Comparison of ENCODE assay signal across 8 cellular contexts in the genomic region with DNA sequence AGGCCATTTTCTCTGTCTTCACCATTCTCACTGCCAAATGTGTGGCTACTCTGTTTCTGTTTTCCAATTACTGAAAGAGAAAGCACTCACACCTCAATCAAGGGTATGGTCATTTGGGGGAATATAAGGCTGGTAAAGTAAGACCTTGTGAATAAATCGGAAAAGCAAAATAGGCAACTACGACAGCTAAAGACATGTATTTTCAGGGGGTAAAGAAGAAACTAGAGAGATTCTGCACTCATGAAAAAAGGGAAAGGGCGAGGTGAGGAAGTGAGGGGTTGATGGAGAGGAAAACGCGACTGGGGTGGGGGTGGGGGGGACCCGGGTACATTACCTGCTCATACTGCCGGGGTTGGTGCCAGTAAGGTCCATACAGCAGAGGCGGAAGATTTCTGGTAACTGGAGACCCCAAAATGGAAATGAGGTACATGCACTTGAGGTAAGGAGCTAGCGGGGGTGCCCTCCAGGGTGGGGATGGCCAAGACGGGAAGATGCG. TPM values are rescaled to one million over a fixed set of nuclear protein-coding genes. Genes with fewer than 3 reads are reported as not detected.
DNase-seq lines count a peak whose midpoint lies in the region; ATAC-seq and TF ChIP-seq lines count a peak whose summit lies in the region.

No MANE protein-coding gene starts in this region.

- TF ChIP-seq CTCF in activated B cell treated with CpG ODN at 0.5 μM for 24 hours (IDR thresholded peaks at IDR 0.05): no peak

- CTCF ChIA-PET in activated B cell treated with CpG ODN at 0.5 μM for 24 hours (lab: Charles Lee): interaction anchor here (2.2 kb wide), 1 partner anchor 19 kb away, joined by 23 read pairs; a partner anchor contains a TSS

- peak overlapping the region; percentile 87 for H3K27ac Mint-ChIP-seq in activated B cell treated with CpG ODN at 0.5 μM for 24 hours
- peak overlapping the region; percentile 90 for H3K27ac Mint-ChIP-seq in stimulated activated effector memory CD8-positive, alpha-beta T cell treated with anti-CD3 and anti-CD28 coated beads, Interleukin-12 subunit alpha, Interleukin-12 subunit beta, amount 100 ng/mL, for 72 hours

- intact Hi-C loops in activated B cell treated with CpG ODN at 0.5 μM for 24 hours (cut with micrococcal nuclease): loop anchor here (1.0 kb wide), 5 partner anchors 20 to 121 kb away; a partner anchor contains a TSS

- peaks cover 17% of the 10 kb centered on the region for H3K36me3 Mint-ChIP-seq in activated T-cell treated with anti-CD3 and anti-CD28 coated beads, Interleukin-2, amount 50 U/mL, for 4 hours (ENCODE audit: insufficient read depth)
- peaks cover 21% of the 10 kb centered on the region for H3K36me3 Mint-ChIP-seq in activated B cell treated with CpG ODN at 0.5 μM for 24 hours (ENCODE audit: low read depth)
- H3K36me3 Mint-ChIP-seq in stimulated activated effector memory CD8-positive, alpha-beta T cell treated with anti-CD3 and anti-CD28 coated beads, Interleukin-12 subunit alpha, Interleukin-12 subunit beta, amount 100 ng/mL, for 72 hours: peaks cover 23% of the 10 kb centered on the region

- no peaks in the 10 kb centered on the region for H3K9me3 Mint-ChIP-seq in activated T-cell treated with anti-CD3 and anti-CD28 coated beads, Interleukin-2, amount 50 U/mL, for 4 hours
- no peaks in the 10 kb centered on the region for H3K9me3 Mint-ChIP-seq in activated B cell treated with CpG ODN at 0.5 μM for 24 hours
- H3K9me3 Mint-ChIP-seq in stimulated activated effector memory CD8-positive, alpha-beta T cell treated with anti-CD3 and anti-CD28 coated beads, Interleukin-12 subunit alpha, Interleukin-12 subunit beta, amount 100 ng/mL, for 72 hours: no peaks in the 10 kb centered on the region

- H3K4me1 Mint-ChIP-seq in activated T-cell treated with anti-CD3 and anti-CD28 coated beads, Interleukin-2, amount 50 U/mL, for 4 hours (ENCODE audit: low read depth): peaks cover 62% of the 10 kb centered on the region
- peaks cover 56% of the 10 kb centered on the region for H3K4me1 Mint-ChIP-seq in activated B cell treated with CpG ODN at 0.5 μM for 24 hours
- H3K4me1 Mint-ChIP-seq in stimulated activated effector memory CD8-positive, alpha-beta T cell treated with anti-CD3 and anti-CD28 coated beads, Interleukin-12 subunit alpha, Interleukin-12 subunit beta, amount 100 ng/mL, for 72 hours: peaks cover 41% of the 10 kb centered on the region

- POLR2A ChIA-PET in activated B cell treated with CpG ODN at 0.5 μM for 24 hours (lab: Charles Lee): interaction anchor here (0.6 to 3.8 kb wide), 12 partner anchors 8 to 334 kb away, joined by 3 to 139 read pairs (median 8); a partner anchor contains a TSS

- H3K4me3 Mint-ChIP-seq in activated T-cell treated with anti-CD3 and anti-CD28 coated beads, Interleukin-2, amount 50 U/mL, for 4 hours: peak overlapping the region; percentile 92
- H3K4me3 Mint-ChIP-seq in activated B cell treated with CpG ODN at 0.5 μM for 24 hours: peak overlapping the region; percentile 84
- H3K4me3 Mint-ChIP-seq in stimulated activated effector memory CD8-positive, alpha-beta T cell treated with anti-CD3 and anti-CD28 coated beads, Interleukin-12 subunit alpha, Interleukin-12 subunit beta, amount 100 ng/mL, for 72 hours: peak overlapping the region; percentile 82

- no peaks in the 10 kb centered on the region for H3K27me3 Mint-ChIP-seq in activated T-cell treated with anti-CD3 and anti-CD28 coated beads, Interleukin-2, amount 50 U/mL, for 4 hours (ENCODE audit: low read depth)
- H3K27me3 Mint-ChIP-seq in activated B cell treated with CpG ODN at 0.5 μM for 24 hours: no peaks in the 10 kb centered on the region

- no peak for DNase-seq in activated T-cell treated with anti-CD3 and anti-CD28 coated beads, Interleukin-2, amount 50 U/mL, for 4 hours
- no peak for DNase-seq in activated T-cell treated with anti-CD3 and anti-CD28 coated beads, Interleukin-2, amount 50 U/mL, for 48 hours
- no peak for DNase-seq in activated B cell treated with CpG ODN at 0.5 μM for 24 hours
- peak; percentile 2 for DNase-seq in iPS DF 4.7 (ENCODE audit: extremely low read depth, low spot score)
- DNase-seq in stimulated activated effector memory CD8-positive, alpha-beta T cell treated with anti-CD3 and anti-CD28 coated beads, Interleukin-12 subunit alpha, Interleukin-12 subunit beta, amount 100 ng/mL, for 72 hours (ENCODE audit: low spot score in 2 of 2): no peak
- DNase-seq in GM19238 (ENCODE audit: insufficient read length, low spot score): no peak
- no peak for DNase-seq in activated CD4-positive, alpha-beta T cell treated with anti-CD3 and anti-CD28 coated beads for 4 hours

- ATAC-seq in activated T-cell treated with anti-CD3 and anti-CD28 coated beads, Interleukin-2, amount 50 U/mL, for 4 hours: peak; percentile 16 to 21
- peak; percentile 9 for ATAC-seq in activated B cell treated with CpG ODN at 0.5 μM for 24 hours (ENCODE audit: low read depth)
- no peak for ATAC-seq in stimulated activated effector memory CD8-positive, alpha-beta T cell treated with anti-CD3 and anti-CD28 coated beads, Interleukin-12 subunit alpha, Interleukin-12 subunit beta, amount 100 ng/mL, for 72 hours
- no peak for ATAC-seq in HG03378 (IDR thresholded peaks at IDR 0.05; ENCODE audit: unreplicated experiment)

RNA-seq across cellular contexts. Expression of a gene that starts 19.3 kb away (rescaled TPM):
- total RNA-seq in activated T-cell treated with anti-CD3 and anti-CD28 coated beads, Interleukin-2, amount 50 U/mL, for 4 hours: 10 to 100 TPM; 82.1 to 84.1 (median 84.1) TPM
- total RNA-seq in activated B cell treated with CpG ODN at 0.5 μM for 24 hours: 113 and 133 TPM in 2 replicates

RNA-seq across cellular contexts. Expression of a gene that starts 40.1 kb away (rescaled TPM):
- total RNA-seq in activated T-cell treated with anti-CD3 and anti-CD28 coated beads, Interleukin-2, amount 50 U/mL, for 4 hours: 10 to 100 TPM; 25.4 to 30.3 (median 25.9) TPM
- total RNA-seq in activated B cell treated with CpG ODN at 0.5 μM for 24 hours: 25.0 and 27.5 TPM in 2 replicates

RNA-seq across cellular contexts. Expression of a gene that starts 40.4 kb away (rescaled TPM):
- total RNA-seq in activated T-cell treated with anti-CD3 and anti-CD28 coated beads, Interleukin-2, amount 50 U/mL, for 4 hours: 10 to 100 TPM; 76.8 to 97.1 (median 92.6) TPM
- total RNA-seq in activated B cell treated with CpG ODN at 0.5 μM for 24 hours: 77.2 and 81.4 TPM in 2 replicates

RNA-seq across cellular contexts. Expression of a gene that starts 52.8 kb away (rescaled TPM):
- total RNA-seq in activated T-cell treated with anti-CD3 and anti-CD28 coated beads, Interleukin-2, amount 50 U/mL, for 4 hours: 100 to 1,000 TPM; 166 to 187 (median 173) TPM
- total RNA-seq in activated B cell treated with CpG ODN at 0.5 μM for 24 hours: 100 and 102 TPM in 2 replicates

Comparison
In these comparisons a context has a peak if more than half of its experiments do, and no peak if none do; other contexts are left out.
1. ATAC-seq: peak in activated T-cell treated with anti-CD3 and anti-CD28 coated beads, Interleukin-2, amount 50 U/mL, for 4 hours (2 of 2) and activated B cell treated with CpG ODN at 0.5 μM for 24 hours (single experiment); none in stimulated activated effector memory CD8-positive, alpha-beta T cell treated with anti-CD3 and anti-CD28 coated beads, Interleukin-12 subunit alpha, Interleukin-12 subunit beta, amount 100 ng/mL, for 72 hours (single experiment) and HG03378 (single experiment).
2. Peak in every context shown above with its lines, with median percentiles within 50 percentile points of each other: H3K4me3 Mint-ChIP-seq.